23 cellular contexts compared by ENCODE assay signal in the genomic region with DNA sequence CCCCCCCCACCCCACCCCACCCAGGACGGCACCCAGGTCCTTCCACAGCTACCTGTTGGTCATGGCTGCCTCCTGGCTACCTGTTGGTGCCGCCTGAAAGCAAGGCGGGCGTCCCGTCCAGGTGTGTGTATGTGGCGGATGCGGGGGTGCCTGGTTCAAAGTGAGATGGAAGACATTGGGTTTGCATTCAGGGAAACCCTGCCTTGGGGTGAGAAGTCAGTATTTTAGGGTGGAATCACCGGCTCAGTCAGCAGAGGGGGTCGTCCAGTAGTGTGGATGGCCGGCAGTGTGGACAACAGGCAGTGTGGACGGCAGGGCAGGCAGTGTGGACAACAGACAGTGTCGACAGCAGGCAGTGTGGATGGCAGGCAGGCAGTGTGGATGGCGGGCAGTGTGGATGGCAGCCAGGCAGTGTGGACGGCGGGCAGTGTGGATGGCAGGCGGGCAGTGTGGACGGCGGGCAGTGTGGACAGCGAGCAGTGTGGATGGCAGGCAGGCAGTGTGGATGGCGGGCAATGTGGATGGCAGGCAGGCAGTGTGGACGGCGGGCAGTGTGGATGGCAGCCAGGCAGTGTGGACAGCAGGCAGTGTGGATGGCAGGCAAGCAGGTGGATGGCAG. TPM values are rescaled to one million over a fixed set of nuclear protein-coding genes. Genes with fewer than 3 reads are reported as not detected.
"Had no signal": no experiment of that assay in that cellular context is flagged by ENCODE, and none has a peak within 500 bp of the region (broad histone marks: within the 10 kb centered on the region; RNA-seq: fewer than 3 reads in every experiment).

No MANE protein-coding gene starts in this region.

- H3K4me3 Mint-ChIP-seq: activated naive CD8-positive, alpha-beta T cell treated with anti-CD3 and anti-CD28 coated beads for 36 hours; activated T-cell treated with anti-CD3 and anti-CD28 coated beads, Interleukin-2, amount 50 U/mL, for 4 hours; central memory CD8-positive, alpha-beta T cell; mesothelial cell of epicardium; naive thymus-derived CD8-positive, alpha-beta T cell; stimulated activated memory B cell treated with anti-CD40 and anti-IgM and Interleukin-4, amounts not matched to agents 10 μg/mL and 1 μg/mL and 100 μg/mL, for 72 hours; T-helper 1 cell treated with Interleukin-12 subunit alpha and Interleukin-12 subunit beta and Interleukin-4 antibody, amounts not matched to agents 30 μg/mL and 1 μg/mL, for 36 hours; WTC11 had no signal

- ATAC-seq: activated T-cell treated with anti-CD3 and anti-CD28 coated beads, Interleukin-2, amount 50 U/mL, for 4 hours; gastrocnemius medialis; naive thymus-derived CD8-positive, alpha-beta T cell; pancreas; sciatic nerve; WTC11 had no signal

- H3K27ac Mint-ChIP-seq: activated naive CD8-positive, alpha-beta T cell treated with anti-CD3 and anti-CD28 coated beads for 36 hours; activated T-helper 2 cell treated with anti-CD3 and anti-CD28 coated beads, Interferon-gamma antibody, Interleukin-2, Interleukin-4, amounts not matched to agents 10 μg/mL and 5 μg/mL and 100 μg/mL, durations not matched to agents 14 hours and 24 hours and 36 hours; mesothelial cell of epicardium; stimulated activated memory B cell treated with anti-CD40 and anti-IgM and Interleukin-4, amounts not matched to agents 10 μg/mL and 1 μg/mL and 100 μg/mL, for 72 hours; T-helper 1 cell treated with Interleukin-12 subunit alpha and Interleukin-12 subunit beta and Interleukin-4 antibody, amounts not matched to agents 30 μg/mL and 1 μg/mL, for 36 hours had no signal

- H3K4me1 ChIP-seq: esophagus squamous epithelium, gastrocnemius medialis, pancreas had no signal

- H3K4me3 ChIP-seq: coronary artery, esophagus squamous epithelium, gastrocnemius medialis, pancreas, smooth muscle cell had no signal

- H3K36me3 Mint-ChIP-seq: activated naive CD8-positive, alpha-beta T cell treated with anti-CD3 and anti-CD28 coated beads for 36 hours; naive thymus-derived CD8-positive, alpha-beta T cell; stimulated activated memory B cell treated with anti-CD40 and anti-IgM and Interleukin-4, amounts not matched to agents 10 μg/mL and 1 μg/mL and 100 μg/mL, for 72 hours had no signal

- H3K27me3 Mint-ChIP-seq: activated naive CD8-positive, alpha-beta T cell treated with anti-CD3 and anti-CD28 coated beads for 36 hours had no signal

- H3K27ac ChIP-seq: coronary artery, esophagus squamous epithelium, gastrocnemius medialis, neutrophil, pancreas had no signal

- H3K36me3 ChIP-seq: esophagus squamous epithelium, gastrocnemius medialis, neutrophil, pancreas had no signal

- H3K27me3 ChIP-seq: neutrophil, pancreas had no signal

- H3K9me3 ChIP-seq: esophagus squamous epithelium, gastrocnemius medialis, neutrophil, pancreas had no signal

- FAIRE-seq: astrocyte, pancreas had no signal

- DNase-seq: activated CD8-positive, alpha-beta memory T cell treated with anti-CD3 and anti-CD28 coated beads, Interleukin-2, amount 50 U/mL, for 48 hours; activated naive CD4-positive, alpha-beta T cell treated with Interleukin-2 at 50 U/mL for 16 hours; activated naive CD8-positive, alpha-beta T cell treated with anti-CD3 and anti-CD28 coated beads for 36 hours; activated T-cell treated with anti-CD3 and anti-CD28 coated beads, Interleukin-2, amount 50 U/mL, for 4 hours; esophagus squamous epithelium; gastrocnemius medialis; hippocampal formation; stimulated activated CD4-positive, alpha-beta T cell treated with anti-CD3 and anti-CD28 coated beads, Interleukin-15, amount 100 ng/mL, for 24 hours; T1000; trophoblast cell had no signal

- H3K4me1 Mint-ChIP-seq: activated naive CD8-positive, alpha-beta T cell treated with anti-CD3 and anti-CD28 coated beads for 36 hours; central memory CD8-positive, alpha-beta T cell; mesothelial cell of epicardium had no signal

RNA-seq across cellular contexts. Expression of a gene that starts 28.0 kb away (rescaled TPM):
- total RNA-seq: gastrocnemius medialis; naive thymus-derived CD8-positive, alpha-beta T cell had no signal
